In genomic region chr10:125205431-125205830, GRCh38 we compare ENCODE assay signal across 23 cellular contexts.
"Had no signal": no experiment of that assay in that cellular context is flagged by ENCODE, and none has a peak within 500 bp of the region (broad histone marks: within the 10 kb centered on the region; RNA-seq: fewer than 3 reads in every experiment).

No MANE protein-coding gene starts in this region.

- H3K27me3 ChIP-seq: MG63, SJSA1 had no signal

- DNase-seq: Karpas-422, KG1, MG63, NCI-H1092, NCI-H1105 treated with DMSO at 0.1 percent for 48 hours, NCI-H1436, NCI-H187, NCI-H2029, NCI-H2081 treated with DMSO at 0.1 percent for 48 hours, NCI-H2171, NCI-H226, NCI-H446, NCI-H510A, NCI-H524 treated with DMSO at 0.1 percent for 48 hours, NCI-H69, NCI-H774, Right ventricle myocardium superior, RPMI8226, SIG-M5 had no signal

- H3K36me3 ChIP-seq: MG63, SJSA1 had no signal

- H3K9me3 ChIP-seq: MG63, SJSA1 had no signal

- FAIRE-seq: HTR-8/SVneo, RCC 7860 had no signal

- H3K27ac ChIP-seq: SJSA1, SK-N-MC had no signal

- H3K4me3 ChIP-seq: MG63, SJSA1, SK-N-MC had no signal

- H3K4me1 ChIP-seq: SJSA1 had no signal
